ENCODE assay signal across 8 cellular contexts in genomic region chr18:25503567-25504081, GRCh38.
A peak's percentile ranks its signal among the peaks of the same experiment; 100 is the strongest.
DNase-seq lines count a peak whose midpoint lies in the region; ATAC-seq, FAIRE-seq and TF ChIP-seq lines count a peak whose summit lies in the region.

No MANE protein-coding gene starts in this region.

- H3K27ac ChIP-seq in brain microvascular endothelial cell: no peak overlapping the region

- in situ Hi-C loops in brain microvascular endothelial cell (cut with HindIII; ENCODE audit: low pct_ligation_motif_present, low sequenced_read_pairs): no loop called here

- DNase-seq in Ammon's horn (ENCODE audit: low spot score): peak; percentile 87
- DNase-seq in NB4 (ENCODE audit: low read depth): peak; percentile 2
- peak; percentile 74 for DNase-seq in brain microvascular endothelial cell
- DNase-seq in iPS DF 19.7 (ENCODE audit: low read depth, low spot score): peak; percentile 42
- DNase-seq in retinal pigment epithelial cell (ENCODE audit: low read depth): peak; percentile 34
- DNase-seq in activated gamma-delta T cell (lab: John Stamatoyannopoulos, UW): no peak
- DNase-seq in GM19239 (ENCODE audit: insufficient read length, low spot score): no peak

- H3K4me3 ChIP-seq in NB4 (ENCODE audit: low read depth, low read length): no peak overlapping the region
- peak overlapping the region; percentile 54 for H3K4me3 ChIP-seq in brain microvascular endothelial cell (ENCODE audit: low read depth, low read length)
- H3K4me3 ChIP-seq in retinal pigment epithelial cell (ENCODE audit: low read length): peak overlapping the region; percentile 51

- TF ChIP-seq CTCF in NB4 (IDR thresholded peaks at IDR 0.05; ENCODE audit: low read depth, low read length) (no peak), brain microvascular endothelial cell (IDR thresholded peaks at IDR 0.05; ENCODE audit: low read depth, low read length, missing control alignments) (peak; percentile 17), retinal pigment epithelial cell (conservative IDR thresholded peaks at IDR 0.05; ENCODE audit: low read depth, low read length) (no peak)

- no peak for FAIRE-seq in GM19239 (lab: Jason Lieb, UNC)

- no peaks in the 10 kb centered on the region for H3K36me3 ChIP-seq in brain microvascular endothelial cell (replicated peaks)

- H3K27me3 ChIP-seq in brain microvascular endothelial cell (replicated peaks): no peaks in the 10 kb centered on the region

- no peak for TF ChIP-seq POLR2A in NB4 (IDR thresholded peaks at IDR 0.05; ENCODE audit: extremely low read depth, insufficient read length)

- ATAC-seq in GM18867 (IDR thresholded peaks at IDR 0.05; ENCODE audit: unreplicated experiment): no peak

Comparison
In these comparisons a context has a peak if more than half of its experiments do, and no peak if none do; other contexts are left out.
1. DNase-seq: peak in Ammon's horn (single experiment), NB4 (single experiment), brain microvascular endothelial cell (single experiment), iPS DF 19.7 (single experiment) and retinal pigment epithelial cell (single experiment); none in activated gamma-delta T cell (single experiment) and GM19239 (single experiment).